Comparison of ENCODE assay signal across 1 cellular context in the genomic region with DNA sequence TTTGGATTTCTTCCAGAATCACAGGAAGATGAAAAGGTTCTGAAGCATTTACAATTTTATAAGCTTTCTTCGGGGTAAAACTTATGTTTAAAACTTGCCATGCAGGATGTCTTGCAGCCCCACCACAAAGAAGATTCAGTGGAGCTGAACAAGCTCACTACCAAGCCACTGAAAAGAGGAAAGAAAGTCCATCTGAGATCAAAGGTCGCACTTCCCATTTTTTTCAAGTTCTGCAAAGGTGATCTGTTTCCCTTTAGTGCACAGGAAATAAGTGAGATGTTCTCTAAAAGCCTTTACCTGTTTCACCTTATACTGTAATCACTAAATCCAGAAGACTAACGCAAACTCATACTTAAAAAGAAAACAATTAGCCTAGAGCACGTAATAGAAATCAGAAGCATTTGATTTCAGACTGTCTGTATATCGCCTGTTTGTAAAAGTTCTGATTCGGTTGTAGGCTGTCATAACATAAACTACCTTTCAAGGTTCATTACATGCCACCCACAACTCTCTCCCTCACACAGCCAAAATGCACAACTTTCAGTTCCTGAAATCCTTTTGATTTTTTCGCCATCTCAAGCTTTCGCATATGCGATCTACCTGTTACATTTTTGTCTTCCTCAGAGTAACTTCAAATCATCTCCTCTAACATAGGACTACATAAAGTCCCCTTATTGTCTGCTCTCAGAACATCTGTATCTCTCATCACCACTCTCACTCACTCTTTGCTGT.
TF ChIP-seq lines count a peak whose summit lies in the region.

No MANE protein-coding gene starts in this region.

TF ChIP-seq in HepG2, 621 proteins besides CTCF, POLR2A, EP300 and RAD21 (continued from another document):
- TF ChIP-seq, protein P1, sequence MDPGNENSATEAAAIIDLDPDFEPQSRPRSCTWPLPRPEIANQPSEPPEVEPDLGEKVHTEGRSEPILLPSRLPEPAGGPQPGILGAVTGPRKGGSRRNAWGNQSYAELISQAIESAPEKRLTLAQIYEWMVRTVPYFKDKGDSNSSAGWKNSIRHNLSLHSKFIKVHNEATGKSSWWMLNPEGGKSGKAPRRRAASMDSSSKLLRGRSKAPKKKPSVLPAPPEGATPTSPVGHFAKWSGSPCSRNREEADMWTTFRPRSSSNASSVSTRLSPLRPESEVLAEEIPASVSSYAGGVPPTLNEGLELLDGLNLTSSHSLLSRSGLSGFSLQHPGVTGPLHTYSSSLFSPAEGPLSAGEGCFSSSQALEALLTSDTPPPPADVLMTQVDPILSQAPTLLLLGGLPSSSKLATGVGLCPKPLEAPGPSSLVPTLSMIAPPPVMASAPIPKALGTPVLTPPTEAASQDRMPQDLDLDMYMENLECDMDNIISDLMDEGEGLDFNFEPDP (CRISPR knock-in tag; conservative IDR thresholded peaks at IDR 0.05), result 0 out of 2 replicates have a peak, but pooled peaks have one; percentile 64
- TF ChIP-seq SKI (IDR thresholded peaks at IDR 0.05; ENCODE audit: partially characterized antibody), result no peak
- no peak for TF ChIP-seq ZNF468 (CRISPR knock-in tag; IDR thresholded peaks at IDR 0.05)
- TF ChIP-seq, protein P2, sequence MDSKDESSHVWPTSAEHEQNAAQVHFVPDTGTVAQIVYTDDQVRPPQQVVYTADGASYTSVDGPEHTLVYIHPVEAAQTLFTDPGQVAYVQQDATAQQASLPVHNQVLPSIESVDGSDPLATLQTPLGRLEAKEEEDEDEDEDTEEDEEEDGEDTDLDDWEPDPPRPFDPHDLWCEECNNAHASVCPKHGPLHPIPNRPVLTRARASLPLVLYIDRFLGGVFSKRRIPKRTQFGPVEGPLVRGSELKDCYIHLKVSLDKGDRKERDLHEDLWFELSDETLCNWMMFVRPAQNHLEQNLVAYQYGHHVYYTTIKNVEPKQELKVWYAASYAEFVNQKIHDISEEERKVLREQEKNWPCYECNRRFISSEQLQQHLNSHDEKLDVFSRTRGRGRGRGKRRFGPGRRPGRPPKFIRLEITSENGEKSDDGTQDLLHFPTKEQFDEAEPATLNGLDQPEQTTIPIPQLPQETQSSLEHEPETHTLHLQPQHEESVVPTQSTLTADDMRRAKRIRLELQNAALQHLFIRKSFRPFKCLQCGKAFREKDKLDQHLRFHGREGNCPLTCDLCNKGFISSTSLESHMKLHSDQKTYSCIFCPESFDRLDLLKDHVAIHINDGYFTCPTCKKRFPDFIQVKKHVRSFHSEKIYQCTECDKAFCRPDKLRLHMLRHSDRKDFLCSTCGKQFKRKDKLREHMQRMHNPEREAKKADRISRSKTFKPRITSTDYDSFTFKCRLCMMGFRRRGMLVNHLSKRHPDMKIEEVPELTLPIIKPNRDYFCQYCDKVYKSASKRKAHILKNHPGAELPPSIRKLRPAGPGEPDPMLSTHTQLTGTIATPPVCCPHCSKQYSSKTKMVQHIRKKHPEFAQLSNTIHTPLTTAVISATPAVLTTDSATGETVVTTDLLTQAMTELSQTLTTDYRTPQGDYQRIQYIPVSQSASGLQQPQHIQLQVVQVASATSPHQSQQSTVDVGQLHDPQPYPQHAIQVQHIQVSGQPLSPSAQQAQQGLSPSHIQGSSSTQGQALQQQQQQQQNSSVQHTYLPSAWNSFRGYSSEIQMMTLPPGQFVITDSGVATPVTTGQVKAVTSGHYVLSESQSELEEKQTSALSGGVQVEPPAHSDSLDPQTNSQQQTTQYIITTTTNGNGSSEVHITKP (CRISPR knock-in tag; IDR thresholded peaks at IDR 0.05; ENCODE audit: low read depth), result 0 out of 2 replicates have a peak, but pooled peaks have one; percentile 16
- no peak for TF ChIP-seq TAF15 (IDR thresholded peaks at IDR 0.05; ENCODE audit: low read depth, low read length, poor library complexity, severe bottlenecking)
- TF ChIP-seq, protein P3, sequence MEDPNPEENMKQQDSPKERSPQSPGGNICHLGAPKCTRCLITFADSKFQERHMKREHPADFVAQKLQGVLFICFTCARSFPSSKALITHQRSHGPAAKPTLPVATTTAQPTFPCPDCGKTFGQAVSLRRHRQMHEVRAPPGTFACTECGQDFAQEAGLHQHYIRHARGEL (CRISPR knock-in tag; IDR thresholded peaks at IDR 0.05), result no peak
- no peak for TF ChIP-seq RELA (CRISPR knock-in tag; IDR thresholded peaks at IDR 0.05)
- peak; percentile 31; the same call in 1 of the 2 replicates for TF ChIP-seq HNF4G (IDR thresholded peaks at IDR 0.05; ENCODE audit: borderline replicate concordance, low read depth, low read length)
- no peak for TF ChIP-seq HNF4G (CRISPR knock-in tag; IDR thresholded peaks at IDR 0.05; ENCODE audit: borderline replicate concordance, low read depth)
- TF ChIP-seq, protein P4, sequence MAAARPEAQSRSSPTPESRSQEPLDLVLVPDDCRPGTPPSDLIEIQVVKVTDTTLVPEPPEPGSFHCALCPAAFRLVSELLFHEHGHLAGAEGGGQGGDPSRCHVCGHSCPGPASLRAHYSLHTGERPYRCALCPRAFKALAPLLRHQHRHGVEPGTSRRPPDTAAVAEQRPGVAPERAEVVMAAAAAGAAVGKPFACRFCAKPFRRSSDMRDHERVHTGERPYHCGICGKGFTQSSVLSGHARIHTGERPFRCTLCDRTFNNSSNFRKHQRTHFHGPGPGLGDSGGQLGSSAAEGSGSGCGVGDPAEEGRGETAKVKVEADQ (CRISPR knock-in tag; IDR thresholded peaks at IDR 0.05; ENCODE audit: borderline replicate concordance), result 0 out of 2 replicates have a peak, but pooled peaks have one; percentile 49
- TF ChIP-seq ARID2 (CRISPR knock-in tag; IDR thresholded peaks at IDR 0.05; ENCODE audit: borderline replicate concordance), result 0 out of 2 replicates have a peak, but pooled peaks have one; percentile 64
- no peak for TF ChIP-seq KAT7 (CRISPR knock-in tag; IDR thresholded peaks at IDR 0.05; ENCODE audit: borderline replicate concordance)
- TF ChIP-seq RBFOX2 (IDR thresholded peaks at IDR 0.05; ENCODE audit: low read depth, low read length), result peak; percentile 37; the same call in 1 of the 2 replicates
- TF ChIP-seq, protein P5, sequence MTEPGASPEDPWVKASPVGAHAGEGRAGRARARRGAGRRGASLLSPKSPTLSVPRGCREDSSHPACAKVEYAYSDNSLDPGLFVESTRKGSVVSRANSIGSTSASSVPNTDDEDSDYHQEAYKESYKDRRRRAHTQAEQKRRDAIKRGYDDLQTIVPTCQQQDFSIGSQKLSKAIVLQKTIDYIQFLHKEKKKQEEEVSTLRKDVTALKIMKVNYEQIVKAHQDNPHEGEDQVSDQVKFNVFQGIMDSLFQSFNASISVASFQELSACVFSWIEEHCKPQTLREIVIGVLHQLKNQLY (CRISPR knock-in tag; IDR thresholded peaks at IDR 0.05), result no peak
- TF ChIP-seq ZNF644 (CRISPR knock-in tag; IDR thresholded peaks at IDR 0.05; ENCODE audit: low read depth), result peak; percentile 39; the same call in 1 of the 2 replicates
- TF ChIP-seq, protein P6, sequence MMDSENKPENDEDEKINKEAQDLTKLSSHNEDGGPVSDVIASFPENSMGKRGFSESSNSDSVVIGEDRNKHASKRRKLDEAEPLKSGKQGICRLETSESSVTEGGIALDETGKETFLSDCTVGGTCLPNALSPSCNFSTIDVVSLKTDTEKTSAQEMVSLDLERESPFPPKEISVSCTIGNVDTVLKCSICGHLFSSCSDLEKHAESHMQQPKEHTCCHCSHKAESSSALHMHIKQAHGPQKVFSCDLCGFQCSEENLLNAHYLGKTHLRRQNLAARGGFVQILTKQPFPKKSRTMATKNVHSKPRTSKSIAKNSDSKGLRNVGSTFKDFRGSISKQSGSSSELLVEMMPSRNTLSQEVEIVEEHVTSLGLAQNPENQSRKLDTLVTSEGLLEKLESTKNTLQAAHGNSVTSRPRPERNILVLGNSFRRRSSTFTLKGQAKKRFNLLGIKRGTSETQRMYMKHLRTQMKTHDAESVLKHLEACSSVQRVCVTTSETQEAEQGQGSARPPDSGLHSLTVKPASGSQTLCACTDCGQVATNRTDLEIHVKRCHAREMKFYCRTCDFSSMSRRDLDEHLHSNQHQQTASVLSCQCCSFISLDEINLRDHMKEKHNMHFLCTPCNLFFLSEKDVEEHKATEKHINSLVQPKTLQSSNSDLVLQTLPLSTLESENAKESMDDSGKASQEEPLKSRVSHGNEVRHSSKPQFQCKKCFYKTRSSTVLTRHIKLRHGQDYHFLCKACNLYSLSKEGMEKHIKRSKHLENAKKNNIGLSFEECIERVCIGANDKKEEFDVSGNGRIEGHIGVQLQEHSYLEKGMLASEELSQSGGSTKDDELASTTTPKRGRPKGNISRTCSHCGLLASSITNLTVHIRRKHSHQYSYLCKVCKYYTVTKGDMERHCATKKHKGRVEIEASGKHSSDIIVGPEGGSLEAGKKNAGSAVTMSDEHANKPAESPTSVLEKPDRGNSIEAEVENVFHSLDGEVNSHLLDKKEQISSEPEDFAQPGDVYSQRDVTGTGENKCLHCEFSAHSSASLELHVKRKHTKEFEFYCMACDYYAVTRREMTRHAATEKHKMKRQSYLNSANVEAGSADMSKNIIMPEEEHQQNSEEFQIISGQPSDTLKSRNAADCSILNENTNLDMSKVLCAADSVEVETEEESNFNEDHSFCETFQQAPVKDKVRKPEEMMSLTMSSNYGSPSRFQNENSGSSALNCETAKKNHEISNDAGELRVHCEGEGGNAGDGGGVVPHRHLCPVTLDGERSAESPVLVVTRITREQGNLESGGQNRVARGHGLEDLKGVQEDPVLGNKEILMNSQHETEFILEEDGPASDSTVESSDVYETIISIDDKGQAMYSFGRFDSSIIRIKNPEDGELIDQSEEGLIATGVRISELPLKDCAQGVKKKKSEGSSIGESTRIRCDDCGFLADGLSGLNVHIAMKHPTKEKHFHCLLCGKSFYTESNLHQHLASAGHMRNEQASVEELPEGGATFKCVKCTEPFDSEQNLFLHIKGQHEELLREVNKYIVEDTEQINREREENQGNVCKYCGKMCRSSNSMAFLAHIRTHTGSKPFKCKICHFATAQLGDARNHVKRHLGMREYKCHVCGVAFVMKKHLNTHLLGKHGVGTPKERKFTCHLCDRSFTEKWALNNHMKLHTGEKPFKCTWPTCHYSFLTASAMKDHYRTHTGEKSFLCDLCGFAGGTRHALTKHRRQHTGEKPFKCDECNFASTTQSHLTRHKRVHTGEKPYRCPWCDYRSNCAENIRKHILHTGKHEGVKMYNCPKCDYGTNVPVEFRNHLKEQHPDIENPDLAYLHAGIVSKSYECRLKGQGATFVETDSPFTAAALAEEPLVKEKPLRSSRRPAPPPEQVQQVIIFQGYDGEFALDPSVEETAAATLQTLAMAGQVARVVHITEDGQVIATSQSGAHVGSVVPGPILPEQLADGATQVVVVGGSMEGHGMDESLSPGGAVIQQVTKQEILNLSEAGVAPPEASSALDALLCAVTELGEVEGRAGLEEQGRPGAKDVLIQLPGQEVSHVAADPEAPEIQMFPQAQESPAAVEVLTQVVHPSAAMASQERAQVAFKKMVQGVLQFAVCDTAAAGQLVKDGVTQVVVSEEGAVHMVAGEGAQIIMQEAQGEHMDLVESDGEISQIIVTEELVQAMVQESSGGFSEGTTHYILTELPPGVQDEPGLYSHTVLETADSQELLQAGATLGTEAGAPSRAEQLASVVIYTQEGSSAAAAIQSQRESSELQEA (CRISPR knock-in tag; IDR thresholded peaks at IDR 0.05; ENCODE audit: not compliant biosample characterization), result no peak
- TF ChIP-seq, protein P7, sequence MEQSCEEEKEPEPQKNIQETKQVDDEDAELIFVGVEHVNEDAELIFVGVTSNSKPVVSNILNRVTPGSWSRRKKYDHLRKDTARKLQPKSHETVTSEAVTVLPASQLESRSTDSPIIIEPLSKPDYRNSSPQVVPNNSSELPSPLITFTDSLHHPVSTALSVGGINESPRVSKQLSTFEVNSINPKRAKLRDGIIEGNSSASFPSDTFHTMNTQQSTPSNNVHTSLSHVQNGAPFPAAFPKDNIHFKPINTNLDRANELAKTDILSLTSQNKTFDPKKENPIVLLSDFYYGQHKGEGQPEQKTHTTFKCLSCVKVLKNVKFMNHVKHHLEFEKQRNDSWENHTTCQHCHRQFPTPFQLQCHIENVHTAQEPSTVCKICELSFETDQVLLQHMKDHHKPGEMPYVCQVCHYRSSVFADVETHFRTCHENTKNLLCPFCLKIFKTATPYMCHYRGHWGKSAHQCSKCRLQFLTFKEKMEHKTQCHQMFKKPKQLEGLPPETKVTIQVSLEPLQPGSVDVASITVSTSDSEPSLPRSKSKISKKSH (CRISPR knock-in tag; IDR thresholded peaks at IDR 0.05; ENCODE audit: borderline replicate concordance), result no peak
- TF ChIP-seq, protein P8, sequence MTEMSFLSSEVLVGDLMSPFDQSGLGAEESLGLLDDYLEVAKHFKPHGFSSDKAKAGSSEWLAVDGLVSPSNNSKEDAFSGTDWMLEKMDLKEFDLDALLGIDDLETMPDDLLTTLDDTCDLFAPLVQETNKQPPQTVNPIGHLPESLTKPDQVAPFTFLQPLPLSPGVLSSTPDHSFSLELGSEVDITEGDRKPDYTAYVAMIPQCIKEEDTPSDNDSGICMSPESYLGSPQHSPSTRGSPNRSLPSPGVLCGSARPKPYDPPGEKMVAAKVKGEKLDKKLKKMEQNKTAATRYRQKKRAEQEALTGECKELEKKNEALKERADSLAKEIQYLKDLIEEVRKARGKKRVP (CRISPR knock-in tag; IDR thresholded peaks at IDR 0.05), result peak in 1 of 2 experiments; percentile 27; a peak in 1 of 4 replicates
- 0 out of 2 replicates have a peak, but pooled peaks have one; percentile 37 for TF ChIP-seq REPIN1 (CRISPR knock-in tag; IDR thresholded peaks at IDR 0.05; ENCODE audit: borderline replicate concordance, low read depth)
- TF ChIP-seq ZMAT3 (CRISPR knock-in tag; conservative IDR thresholded peaks at IDR 0.05), result no peak
- 0 out of 2 replicates have a peak, but pooled peaks have one; percentile 45 for TF ChIP-seq NCOA1 (CRISPR knock-in tag; IDR thresholded peaks at IDR 0.05)
TF ChIP-seq in HepG2: peak in this region for 13.
